Comparison of ENCODE assay signal across 16 cellular contexts in genomic region chr10:60155945-60156683, GRCh38.
DNase-seq lines count a peak whose midpoint lies in the region; ATAC-seq, FAIRE-seq and TF ChIP-seq lines count a peak whose summit lies in the region.
"Had no signal": no experiment of that assay in that cellular context is flagged by ENCODE, and none has a peak within 500 bp of the region (broad histone marks: within the 10 kb centered on the region; RNA-seq: fewer than 3 reads in every experiment).

No MANE protein-coding gene starts in this region.

- H3K27ac ChIP-seq in caudate nucleus (ENCODE audit: low read depth, low read length) (peak overlapping the region; percentile 71), layer of hippocampus (ENCODE audit: low read depth, low read length) (peak overlapping the region; percentile 42), psoas muscle (no peak overlapping the region)
- H3K27ac ChIP-seq: C4-2B, GM23248 had no signal

- no peaks in the 10 kb centered on the region for H3K4me1 ChIP-seq in psoas muscle

- no peak overlapping the region for H3K4me3 ChIP-seq in psoas muscle
- H3K4me3 ChIP-seq: GM23248 had no signal

- FAIRE-seq in GM12891 (lab: Jason Lieb, UNC), result no peak
- FAIRE-seq: A204.1 had no signal

- H3K27me3 ChIP-seq in layer of hippocampus (ENCODE audit: control insufficient read depth, insufficient read depth, low read length) (no peaks in the 10 kb centered on the region), psoas muscle (ENCODE audit: insufficient read depth in 3 of 3, low read length in 2 of 3) (no peaks in the 10 kb centered on the region)

- no peak for TF ChIP-seq POLR2A in GM12891 (IDR thresholded peaks at IDR 0.05; ENCODE audit: low read depth, low read length)

- H3K9me3 ChIP-seq in psoas muscle, result no peaks in the 10 kb centered on the region

- 80 to 87% (median 83%) methylated on average over 6 of the region's 6 CpGs for WGBS in psoas muscle, 3 donors

- ATAC-seq in psoas muscle (peak in 3 of 4 donors; percentile 61 to 76 (median 62)), HG03432 (IDR thresholded peaks at IDR 0.05; ENCODE audit: unreplicated experiment) (no peak)

- intact Hi-C loops in psoas muscle (cut with DNase I), result loop anchor here in 1 of 2 donors (5.0 kb wide), 1 partner anchor 39 kb away; no protein-coding TSS in a partner anchor

- no peak for TF ChIP-seq CTCF in psoas muscle (IDR thresholded peaks at IDR 0.05)

- no peaks in the 10 kb centered on the region for H3K36me3 ChIP-seq in psoas muscle (ENCODE audit: insufficient read depth in 1 of 2, low read depth in 1 of 2)

- DNase-seq in D341Med (ENCODE audit: low spot score), result peak; percentile 39
- DNase-seq in caudate nucleus (lab: John Stamatoyannopoulos, UW), result peak in 35 of 61 donors; percentile 2 to 67 (median 19)
- no peak for DNase-seq in psoas muscle
- no peak for DNase-seq in NOMO-1 treated with DMSO at 0.1 percent for 48 hours (lab: John Stamatoyannopoulos, UW; ENCODE audit: unreplicated experiment)
- no peak for DNase-seq in GM12891 (ENCODE audit: insufficient read length, low spot score)
- no peak for DNase-seq in NCI-H146 (lab: John Stamatoyannopoulos, UW)
- DNase-seq: GM23248; KG1; NCI-H1092; NCI-H1694 treated with DMSO at 0.1 percent for 48 hours; NCI-H345; NK-92 treated with Interleukin-12 subunit alpha and Interleukin-12 subunit beta, amount 100 ng/mL, for 24 hours had no signal

TF ChIP-seq in GM12891, 5 proteins besides CTCF, POLR2A, EP300 and RAD21:
- TF ChIP-seq TAF1 (IDR thresholded peaks at IDR 0.05; ENCODE audit: low read depth, low read length) (no peak), SPI1 (IDR thresholded peaks at IDR 0.05; ENCODE audit: low read depth, low read length) (no peak), PAX5 (IDR thresholded peaks at IDR 0.05; ENCODE audit: insufficient read depth, low read length, severe bottlenecking) (no peak), POLR2AphosphoS5 (IDR thresholded peaks at IDR 0.05; ENCODE audit: low read depth, low read length) (no peak), POU2F2 (IDR thresholded peaks at IDR 0.05; ENCODE audit: low read depth, low read length) (no peak)

Comparison
In these comparisons a context has a peak if more than half of its experiments do, and no peak if none do; other contexts are left out.
1. DNase-seq: peak in D341Med (single experiment) and caudate nucleus (35 of 61); none in psoas muscle (0 of 2), NOMO-1 treated with DMSO at 0.1 percent for 48 hours (single experiment), GM12891 (single experiment) and NCI-H146 (single experiment).